ENCODE assay signal across 9 cellular contexts in genomic region chr2:197889041-197889440, GRCh38.
A peak's percentile ranks its signal among the peaks of the same experiment; 100 is the strongest.
DNase-seq lines count a peak whose midpoint lies in the region; ATAC-seq and TF ChIP-seq lines count a peak whose summit lies in the region.
"Had no signal": no experiment of that assay in that cellular context is flagged by ENCODE, and none has a peak within 500 bp of the region (broad histone marks: within the 10 kb centered on the region; RNA-seq: fewer than 3 reads in every experiment).

No MANE protein-coding gene starts in this region.

- intact Hi-C loops in heart right ventricle (cut with DNase I), result loop anchor here in 2 of 10 donors (5.0 to 10.0 kb wide), 2 partner anchors 77 to 84 kb away; partner anchors contain the start of gene PLCL1 (in 1 of the 2)

- no peak for DNase-seq in heart right ventricle
- no peak for DNase-seq in right atrium auricular region (ENCODE audit: low spot score)
- peak; percentile 74 for DNase-seq in NCI-H69 (lab: John Stamatoyannopoulos, UW)
- peak in 2 of 61 donors; percentile 3 to 9 for DNase-seq in caudate nucleus (lab: John Stamatoyannopoulos, UW)
- peak in 5 of 10 donors; percentile 5 to 51 (median 20) for DNase-seq in naive thymus-derived CD8-positive, alpha-beta T cell
- DNase-seq in activated CD8-positive, alpha-beta memory T cell treated with anti-CD3 and anti-CD28 coated beads, Interleukin-2, amount 50 U/mL, for 48 hours, result no peak
- DNase-seq in NCI-H774 (lab: John Stamatoyannopoulos, UW), result no peak

- peak overlapping the region in 8 of 10 donors; percentile 4 to 68 (median 46) for H3K4me3 Mint-ChIP-seq in naive thymus-derived CD8-positive, alpha-beta T cell

- H3K9me3 ChIP-seq in heart right ventricle, result no peaks in the 10 kb centered on the region
- no peaks in the 10 kb centered on the region for H3K9me3 ChIP-seq in right atrium auricular region
- H3K9me3 ChIP-seq: adrenal gland had no signal

- H3K27me3 ChIP-seq in heart right ventricle (no peaks in the 10 kb centered on the region), right atrium auricular region (no peaks in the 10 kb centered on the region)
- H3K27me3 ChIP-seq: adrenal gland had no signal

- H3K36me3 ChIP-seq in heart right ventricle, result no peaks in the 10 kb centered on the region
- H3K36me3 ChIP-seq in right atrium auricular region, result no peaks in the 10 kb centered on the region
- H3K36me3 ChIP-seq: adrenal gland had no signal

- 36 to 47% methylated on average over 2 of the region's 2 CpGs for WGBS in heart right ventricle, 2 donors

- TF ChIP-seq CTCF in heart right ventricle (IDR thresholded peaks at IDR 0.05) (no peak), right atrium auricular region (IDR thresholded peaks at IDR 0.05) (no peak)

- H3K27ac ChIP-seq in heart right ventricle (peak overlapping the region in 7 of 10 donors; percentile 3 to 60 (median 29)), right atrium auricular region (no peak overlapping the region), caudate nucleus (ENCODE audit: low read depth, low read length) (peak overlapping the region; percentile 21)
- H3K27ac ChIP-seq: adrenal gland had no signal

- no peaks in the 10 kb centered on the region for H3K9me3 Mint-ChIP-seq in naive thymus-derived CD8-positive, alpha-beta T cell

- peaks cover 0 to 11% (median 2%) of the 10 kb centered on the region in 3 donors for H3K36me3 Mint-ChIP-seq in naive thymus-derived CD8-positive, alpha-beta T cell

- no peak overlapping the region for H3K4me3 ChIP-seq in heart right ventricle
- H3K4me3 ChIP-seq in right atrium auricular region, result no peak overlapping the region
- H3K4me3 ChIP-seq: adrenal gland had no signal

- peaks cover 0 to 62% (median 31%) of the 10 kb centered on the region in 9 donors for H3K4me1 ChIP-seq in heart right ventricle
- peaks cover 0 to 47% of the 10 kb centered on the region in 2 donors for H3K4me1 ChIP-seq in right atrium auricular region

- peak in 2 of 8 donors; percentile 52 to 67 for ATAC-seq in heart right ventricle
- peak; percentile 100 for ATAC-seq in HG02759 (IDR thresholded peaks at IDR 0.05; ENCODE audit: unreplicated experiment)
- peak; percentile 78 to 81 for ATAC-seq in naive thymus-derived CD8-positive, alpha-beta T cell

- H3K4me1 Mint-ChIP-seq in naive thymus-derived CD8-positive, alpha-beta T cell, result peaks cover 9 to 49% (median 34%) of the 10 kb centered on the region in 4 donors

- POLR2A ChIA-PET in naive thymus-derived CD8-positive, alpha-beta T cell (lab: Charles Lee), result interaction anchor here (0.9 kb wide), 1 partner anchor 10 kb away, joined by 3 read pairs; no protein-coding TSS in a partner anchor

- peak overlapping the region in 8 of 10 donors; percentile 18 to 91 (median 74) for H3K27ac Mint-ChIP-seq in naive thymus-derived CD8-positive, alpha-beta T cell

- H3K27me3 Mint-ChIP-seq in naive thymus-derived CD8-positive, alpha-beta T cell, result no peaks in the 10 kb centered on the region

Comparison
In these comparisons a context has a peak if more than half of its experiments do, and no peak if none do; other contexts are left out.
1. H3K27ac ChIP-seq: peak in heart right ventricle (7 of 10) and caudate nucleus (single experiment); none in right atrium auricular region (0 of 2).